ENCODE assay signal across 14 cellular contexts in the genomic region with DNA sequence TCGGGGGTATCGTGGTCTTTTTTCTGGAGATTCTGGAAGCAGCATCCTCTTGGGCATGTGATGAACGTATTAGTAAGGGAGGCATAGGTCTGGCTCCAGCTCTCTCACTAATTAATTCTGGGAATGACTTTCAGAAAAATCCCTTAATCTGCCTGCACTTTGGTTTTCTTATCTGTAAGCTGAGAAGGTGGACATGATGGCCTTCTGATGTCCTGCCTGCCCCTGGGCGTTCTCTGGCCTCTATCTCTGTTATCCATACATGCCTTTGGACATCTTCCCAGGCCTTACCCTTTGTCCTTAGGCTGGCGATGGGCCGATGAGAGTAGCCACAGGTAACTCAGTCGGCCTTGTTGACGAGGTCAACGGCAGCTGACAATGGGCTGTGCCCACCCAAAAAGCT. TPM values are rescaled to one million over a fixed set of nuclear protein-coding genes. Genes with fewer than 3 reads are reported as not detected.
A peak's percentile ranks its signal among the peaks of the same experiment; 100 is the strongest.
DNase-seq lines count a peak whose midpoint lies in the region; ATAC-seq and TF ChIP-seq lines count a peak whose summit lies in the region.
"Had no signal": no experiment of that assay in that cellular context is flagged by ENCODE, and none has a peak within 500 bp of the region (broad histone marks: within the 10 kb centered on the region; RNA-seq: fewer than 3 reads in every experiment).

No MANE protein-coding gene starts in this region.

- no peak overlapping the region for H2AFZ ChIP-seq in ACC112 (ENCODE audit: low read length, unreplicated experiment)
- no peak overlapping the region for H2AFZ ChIP-seq in neural progenitor cell (replicated peaks)

- H3K27ac ChIP-seq in ACC112 (ENCODE audit: low read depth, low read length) (peak overlapping the region; percentile 79; the same call in 1 of the 2 replicates), WERI-Rb-1 (peak overlapping the region; percentile 32), neural progenitor cell (no peak overlapping the region)
- 0 out of 22 replicates have a peak overlapping the region, but pooled peaks of 1 of the 11 experiments have one; percentile 30 for H3K27ac ChIP-seq in BLaER1 treated with 17β-estradiol and CSF1 and Interleukin-3, amounts not matched to agents 10 nM and 100 nM

- H3K9me3 Mint-ChIP-seq in neural progenitor cell = no peaks in the 10 kb centered on the region
- H3K9me3 Mint-ChIP-seq: CD8-positive, alpha-beta memory T cell had no signal

- H4K20me1 ChIP-seq in BLaER1 treated with 17β-estradiol and CSF1 and Interleukin-3, amounts not matched to agents 10 nM and 100 nM = no peaks in the 10 kb centered on the region; a peak in 1 of 22 replicates
- H4K20me1 ChIP-seq in neural progenitor cell (ENCODE audit: low read depth) = no peaks in the 10 kb centered on the region

- H3K27ac Mint-ChIP-seq in neural progenitor cell = peak overlapping the region; percentile 78

- H3K9me3 ChIP-seq in BLaER1 treated with 17β-estradiol and CSF1 and Interleukin-3, amounts not matched to agents 10 nM and 100 nM (replicated peaks in 1 of 11) = no peaks in the 10 kb centered on the region
- H3K9me3 ChIP-seq in WERI-Rb-1 (ENCODE audit: severe bottlenecking) (no peaks in the 10 kb centered on the region), neural progenitor cell (ENCODE audit: low read depth) (no peaks in the 10 kb centered on the region)
- H3K9me3 ChIP-seq: A549, Caco-2, HAP-1 had no signal

- no peak overlapping the region for H3K4me3 ChIP-seq in ACC112 (ENCODE audit: low read depth, low read length)
- H3K4me3 ChIP-seq in BLaER1 treated with 17β-estradiol and CSF1 and Interleukin-3, amounts not matched to agents 10 nM and 100 nM = no peak overlapping the region
- H3K4me3 ChIP-seq in WERI-Rb-1 (ENCODE audit: low read depth, low read length) = no peak overlapping the region
- H3K4me3 ChIP-seq in neural progenitor cell = no peak overlapping the region
- H3K4me3 ChIP-seq: A549, HAP-1 had no signal

- H3K79me2 ChIP-seq in ACC112 (ENCODE audit: control insufficient read depth, insufficient read depth, low read length, unreplicated experiment) (no peaks in the 10 kb centered on the region), neural progenitor cell (ENCODE audit: low read depth) (no peaks in the 10 kb centered on the region)

- H3K4me1 Mint-ChIP-seq in neural progenitor cell = peaks cover 37% of the 10 kb centered on the region

- no peak for TF ChIP-seq CTCF in WERI-Rb-1 (IDR thresholded peaks at IDR 0.05; ENCODE audit: low read depth, low read length)
- TF ChIP-seq CTCF in neural progenitor cell (IDR thresholded peaks at IDR 0.05) = no peak

- H3K27me3 ChIP-seq in ACC112 (ENCODE audit: insufficient read depth, low read length) (no peaks in the 10 kb centered on the region), WERI-Rb-1 (ENCODE audit: insufficient read depth, low read depth, severe bottlenecking) (no peaks in the 10 kb centered on the region), neural progenitor cell (peaks cover 33% of the 10 kb centered on the region)
- peaks cover 0 to 2% (median 0%) of the 10 kb centered on the region in 11 experiments; a peak in 2 of 22 replicates for H3K27me3 ChIP-seq in BLaER1 treated with 17β-estradiol and CSF1 and Interleukin-3, amounts not matched to agents 10 nM and 100 nM

- H3F3A ChIP-seq in neural progenitor cell (ENCODE audit: low read depth) = peaks cover 5% of the 10 kb centered on the region

- H3K4me3 Mint-ChIP-seq in neural progenitor cell = peak overlapping the region; percentile 33

- no peak overlapping the region for H3K9ac ChIP-seq in BLaER1 treated with 17β-estradiol and CSF1 and Interleukin-3, amounts not matched to agents 10 nM and 100 nM
- no peak overlapping the region for H3K9ac ChIP-seq in neural progenitor cell

- H3K36me3 ChIP-seq in ACC112 (ENCODE audit: insufficient read depth, low read length) (no peaks in the 10 kb centered on the region), WERI-Rb-1 (no peaks in the 10 kb centered on the region), neural progenitor cell (no peaks in the 10 kb centered on the region)
- no peaks in the 10 kb centered on the region for H3K36me3 ChIP-seq in BLaER1 treated with 17β-estradiol and CSF1 and Interleukin-3, amounts not matched to agents 10 nM and 100 nM
- H3K36me3 ChIP-seq: HAP-1 had no signal

- DNase-seq in WERI-Rb-1 (peak; percentile 67), neural progenitor cell (ENCODE audit: low spot score) (no peak)
- no peak for DNase-seq in activated CD8-positive, alpha-beta memory T cell treated with anti-CD3 and anti-CD28 coated beads, Interleukin-2, amount 50 U/mL, for 4 hours
- DNase-seq: Caco-2; CD8-positive, alpha-beta memory T cell; DMS53; GF-D8 had no signal

- peaks cover 9% of the 10 kb centered on the region for H3K4me1 ChIP-seq in ACC112 (ENCODE audit: control insufficient read depth, insufficient read depth, low read length, unreplicated experiment)
- H3K4me1 ChIP-seq in BLaER1 treated with 17β-estradiol and CSF1 and Interleukin-3, amounts not matched to agents 10 nM and 100 nM = peaks cover 52 to 91% (median 86%) of the 10 kb centered on the region in 10 experiments
- H3K4me1 ChIP-seq in neural progenitor cell = peaks cover 10% of the 10 kb centered on the region
- H3K4me1 ChIP-seq: Caco-2, HAP-1 had no signal

- H3K27me3 Mint-ChIP-seq in neural progenitor cell (ENCODE audit: insufficient read depth, low read depth) = peaks cover 23% of the 10 kb centered on the region

- H3K36me3 Mint-ChIP-seq in neural progenitor cell = no peaks in the 10 kb centered on the region
- H3K36me3 Mint-ChIP-seq: CD8-positive, alpha-beta memory T cell had no signal

- peak overlapping the region in 9 of 11 experiments; percentile 57 to 97 (median 92); a peak in 15 of 22 replicates for H3K4me2 ChIP-seq in BLaER1 treated with 17β-estradiol and CSF1 and Interleukin-3, amounts not matched to agents 10 nM and 100 nM
- H3K4me2 ChIP-seq in neural progenitor cell = no peak overlapping the region

- ATAC-seq in GM21619 (IDR thresholded peaks at IDR 0.05; ENCODE audit: unreplicated experiment) = no peak
- ATAC-seq: A549, HepG2 had no signal

RNA-seq across cellular contexts. Expression of a gene that starts 8.8 kb away (rescaled TPM):
- total RNA-seq in neural progenitor cell (ENCODE audit: low replicate concordance) = 0.15 TPM in 1 of 2 replicates, not detected in the other
- total RNA-seq: Caco-2, HepG2 had no signal

RNA-seq across cellular contexts. Expression of a gene that starts 10.5 kb away (rescaled TPM):
- not detected in 2 replicates for total RNA-seq in neural progenitor cell (ENCODE audit: low replicate concordance)
- total RNA-seq: Caco-2, H1, HepG2 had no signal

RNA-seq across cellular contexts. Expression of a gene that starts 24.1 kb away (rescaled TPM):
- total RNA-seq in neural progenitor cell (ENCODE audit: low replicate concordance) = 0.06 TPM in 1 of 2 replicates, not detected in the other
- total RNA-seq: CD8-positive, alpha-beta memory T cell had no signal

RNA-seq across cellular contexts. Expression of a gene that starts 51.0 kb away (rescaled TPM):
- total RNA-seq in neural progenitor cell (ENCODE audit: low replicate concordance) = not detected in 2 replicates
- total RNA-seq: Caco-2; CD8-positive, alpha-beta memory T cell; H1; HepG2 had no signal

RNA-seq across cellular contexts. Expression of a gene that starts 52.8 kb away (rescaled TPM):
- 1.2 TPM in 1 of 2 replicates, not detected in the other for total RNA-seq in neural progenitor cell (ENCODE audit: low replicate concordance)
